Comparison of ENCODE assay signal across 10 cellular contexts in genomic region chr3:194870394-194871110, GRCh38.
A peak's percentile ranks its signal among the peaks of the same experiment; 100 is the strongest.
DNase-seq lines count a peak whose midpoint lies in the region; ATAC-seq, FAIRE-seq and TF ChIP-seq lines count a peak whose summit lies in the region.
"Had no signal": no experiment of that assay in that cellular context is flagged by ENCODE, and none has a peak within 500 bp of the region (broad histone marks: within the 10 kb centered on the region; RNA-seq: fewer than 3 reads in every experiment).

No MANE protein-coding gene starts in this region.

- no peaks in the 10 kb centered on the region for H3K36me3 ChIP-seq in endothelial cell of umbilical vein (ENCODE audit: control insufficient read depth in 2 of 2, extremely low read depth in 1 of 2, insufficient read depth in 2 of 2, low read length in 2 of 2)
- no peaks in the 10 kb centered on the region for H3K36me3 ChIP-seq in lower lobe of right lung

- dilution Hi-C loops in endothelial cell of umbilical vein (cut with MboI; ENCODE audit: extremely low pct_ligation_motif_present, low sequenced_read_pairs) = no loop called here

- FAIRE-seq in endothelial cell of umbilical vein (lab: Jason Lieb, UNC) = peak; percentile 33

- TF ChIP-seq CTCF in 22Rv1 (IDR thresholded peaks at IDR 0.05) (no peak), endothelial cell of umbilical vein (IDR thresholded peaks at IDR 0.05; ENCODE audit: extremely low read depth in 1 of 2, insufficient read depth in 1 of 2, low read depth in 1 of 2, low read length in 2 of 2) (no peak), lower lobe of right lung (IDR thresholded peaks at IDR 0.05) (no peak), nephron progenitor cell (IDR thresholded peaks at IDR 0.05) (no peak)

- no peak overlapping the region for H3K27ac Mint-ChIP-seq in nephron progenitor cell

- no TSS peak for BruUV-seq in endothelial cell of umbilical vein (replicated peaks; lab: Mats Ljungman, UMichigan)

- CTCF ChIA-PET in endothelial cell of umbilical vein (lab: Charles Lee) = interaction anchor here (0.9 to 1.5 kb wide), 7 partner anchors 9 to 188 kb away, joined by 3 to 7 read pairs (median 4); no protein-coding TSS in a partner anchor

- H3K27ac ChIP-seq in 22Rv1 (peak overlapping the region; percentile 78), endothelial cell of umbilical vein (ENCODE audit: insufficient read depth, low read depth, low read length) (peak overlapping the region; percentile 73), lower lobe of right lung (peak overlapping the region; percentile 51)

- H3K79me2 ChIP-seq in endothelial cell of umbilical vein (ENCODE audit: control insufficient read depth, insufficient read depth, low read length) = no peaks in the 10 kb centered on the region

- peaks cover 24% of the 10 kb centered on the region for H3K27me3 Mint-ChIP-seq in nephron progenitor cell (ENCODE audit: low read depth, poor library complexity)

- POLR2A ChIA-PET in endothelial cell of umbilical vein (lab: Charles Lee) = interaction anchor here (1.3 to 1.7 kb wide), 2 partner anchors 9 to 179 kb away, joined by 4 to 5 read pairs; no protein-coding TSS in a partner anchor

- H3K36me3 Mint-ChIP-seq in nephron progenitor cell (ENCODE audit: low read depth) = no peaks in the 10 kb centered on the region
- H3K36me3 Mint-ChIP-seq: brain had no signal

- no peaks in the 10 kb centered on the region for H4K20me1 ChIP-seq in endothelial cell of umbilical vein (replicated peaks; ENCODE audit: control insufficient read depth, extremely low read depth, insufficient read depth, low read length)

- H3K27me3 ChIP-seq in endothelial cell of umbilical vein (ENCODE audit: control insufficient read depth in 2 of 2, insufficient read depth in 2 of 2, low read length in 2 of 2) = no peaks in the 10 kb centered on the region
- H3K27me3 ChIP-seq in lower lobe of right lung (ENCODE audit: low read depth) = no peaks in the 10 kb centered on the region

- no peak overlapping the region for H2AFZ ChIP-seq in endothelial cell of umbilical vein (ENCODE audit: low read depth, low read length)

- no peak for ATAC-seq in lower lobe of right lung

- H3K4me3 ChIP-seq in endothelial cell of umbilical vein (replicated peaks in 1 of 3; ENCODE audit: insufficient read depth in 1 of 3, low read depth in 1 of 3, low read length in 3 of 3) (no peak overlapping the region), lower lobe of right lung (no peak overlapping the region)

- H3K9ac ChIP-seq in endothelial cell of umbilical vein (replicated peaks; ENCODE audit: extremely low read depth, insufficient read depth, low read length) = no peak overlapping the region

- peaks cover 39% of the 10 kb centered on the region for H3K4me1 Mint-ChIP-seq in nephron progenitor cell

- H3K9me3 ChIP-seq in endothelial cell of umbilical vein (replicated peaks; ENCODE audit: control insufficient read depth, insufficient read depth, low read length) = no peaks in the 10 kb centered on the region
- H3K9me3 ChIP-seq in lower lobe of right lung = no peaks in the 10 kb centered on the region

- H3K4me1 ChIP-seq in endothelial cell of umbilical vein (ENCODE audit: control insufficient read depth, extremely low read depth, insufficient read depth, low read length) (peaks cover 50% of the 10 kb centered on the region), lower lobe of right lung (peaks cover 39% of the 10 kb centered on the region)

- H3K4me2 ChIP-seq in endothelial cell of umbilical vein (ENCODE audit: insufficient read depth, low read length) = no peak overlapping the region

- H3K4me3 Mint-ChIP-seq in nephron progenitor cell = no peak overlapping the region

- peaks cover 4% of the 10 kb centered on the region for H3K9me3 Mint-ChIP-seq in nephron progenitor cell

- no peaks in the 10 kb centered on the region for H3K9me1 ChIP-seq in endothelial cell of umbilical vein (replicated peaks; ENCODE audit: control insufficient read depth, extremely low read depth, insufficient read depth, low read length)

- intact Hi-C loops in endothelial cell of umbilical vein (cut with micrococcal nuclease) = loop anchor here (1.0 kb wide), 1 partner anchor 60 kb away; no protein-coding TSS in a partner anchor
- intact Hi-C loops in lower lobe of right lung (cut with DNase I) = no loop called here

- DNase-seq in NCI-H2171 (lab: John Stamatoyannopoulos, UW) = peak; percentile 19
- no peak for DNase-seq in endothelial cell of umbilical vein (ENCODE audit: low read depth, low spot score)
- no peak for DNase-seq in lower lobe of right lung
- no peak for DNase-seq in nephron progenitor cell
- DNase-seq in HuH-7.5 (ENCODE audit: low spot score) = no peak
- no peak for DNase-seq in NCI-H524 treated with DMSO at 0.1 percent for 48 hours (lab: John Stamatoyannopoulos, UW)
- DNase-seq in NCI-H345 treated with DMSO at 0.1 percent for 48 hours (lab: John Stamatoyannopoulos, UW; ENCODE audit: unreplicated experiment) = no peak
- DNase-seq: NCI-H1930 had no signal

- no peak for TF ChIP-seq POLR2A in endothelial cell of umbilical vein (IDR thresholded peaks at IDR 0.05; ENCODE audit: low read depth, low read length)

TF ChIP-seq in endothelial cell of umbilical vein, 7 proteins besides CTCF, POLR2A, EP300 and RAD21:
- no peak for TF ChIP-seq MYC (IDR thresholded peaks at IDR 0.05; ENCODE audit: low read depth, low read length)
- no peak for TF ChIP-seq FOS (IDR thresholded peaks at IDR 0.05; ENCODE audit: borderline replicate concordance, insufficient read depth, low read length)
- no peak for TF ChIP-seq POLR2AphosphoS5 (IDR thresholded peaks at IDR 0.05; ENCODE audit: insufficient read depth, low read depth, low read length)
- no peak for TF ChIP-seq EZH2 (IDR thresholded peaks at IDR 0.05; ENCODE audit: borderline replicate concordance, low read depth, low read length, severe bottlenecking)
- TF ChIP-seq GATA2 (IDR thresholded peaks at IDR 0.05; ENCODE audit: insufficient read depth, insufficient read length, low read depth, low read length) = no peak
- no peak for TF ChIP-seq JUN (IDR thresholded peaks at IDR 0.05; ENCODE audit: borderline replicate concordance, insufficient read depth, insufficient read length, low read depth)
- no peak for TF ChIP-seq MAX (IDR thresholded peaks at IDR 0.05; ENCODE audit: insufficient read depth, insufficient read length)
